8 cellular contexts compared by ENCODE assay signal in the genomic region with DNA sequence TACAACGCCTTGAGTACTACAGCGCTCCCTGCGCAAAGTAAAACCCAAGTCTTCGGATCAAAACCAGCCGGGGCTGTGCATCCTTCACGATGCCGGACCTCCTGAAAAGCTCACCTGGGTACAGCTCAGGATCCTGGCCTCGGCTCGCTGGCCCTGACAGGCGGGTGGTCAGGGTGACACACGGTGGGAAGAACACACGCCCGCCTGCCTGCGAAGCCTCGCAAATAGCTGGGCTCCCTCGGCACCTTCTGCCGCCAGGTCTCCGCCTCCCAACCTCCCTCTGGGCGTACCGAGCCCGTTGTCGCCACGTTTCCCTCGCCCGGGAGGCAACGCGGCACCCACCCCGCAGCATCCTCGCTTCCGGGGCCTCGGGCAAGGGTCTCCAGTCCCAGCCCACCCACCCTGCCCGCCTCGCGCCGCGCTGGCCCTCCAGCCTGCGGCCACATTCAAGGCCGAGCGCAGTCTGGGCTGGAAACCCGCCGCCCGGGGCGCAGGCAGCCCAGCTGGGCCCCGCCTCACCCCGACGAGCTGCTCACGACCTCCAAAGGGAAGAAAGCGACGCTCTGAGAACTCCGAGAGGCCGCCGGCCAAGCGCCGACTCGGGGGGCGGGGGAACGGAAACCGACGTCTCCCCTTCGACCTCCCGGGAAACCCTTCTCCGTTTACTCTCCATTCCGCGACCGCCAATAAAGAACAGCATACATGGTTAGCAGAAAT. TPM values are rescaled to one million over a fixed set of nuclear protein-coding genes. Genes with fewer than 3 reads are reported as not detected.
DNase-seq lines count a peak whose midpoint lies in the region; ATAC-seq and TF ChIP-seq lines count a peak whose summit lies in the region.

No MANE protein-coding gene starts in this region.

- no peaks in the 10 kb centered on the region; the same call in 2 of the 3 replicates for H3K36me3 Mint-ChIP-seq in GM23338 (ENCODE audit: low read depth)

- peaks cover 8% of the 10 kb centered on the region; the same call in 1 of the 2 replicates for H3F3A ChIP-seq in GM23338 (replicated peaks; ENCODE audit: low read depth)

- H3K27ac ChIP-seq in GM23338 (ENCODE audit: low read depth) (peak overlapping the region; percentile 97), WERI-Rb-1 (peak overlapping the region; percentile 74), brain microvascular endothelial cell (peak overlapping the region; percentile 93), skin epidermis (peak overlapping the region; percentile 55 to 96 (median 91))

- peaks cover 19% of the 10 kb centered on the region for H3K4me1 Mint-ChIP-seq in GM23338

- no peaks in the 10 kb centered on the region; the same call in none of the 2 replicates for H3K79me2 ChIP-seq in GM23338 (replicated peaks; ENCODE audit: insufficient read depth)

- H3K9me3 ChIP-seq in WERI-Rb-1 (ENCODE audit: severe bottlenecking) (no peaks in the 10 kb centered on the region), iPS-18c (ENCODE audit: control insufficient read depth, insufficient read depth, low read length) (peaks cover 3% of the 10 kb centered on the region)

- peaks cover 20% of the 10 kb centered on the region for H3K27me3 Mint-ChIP-seq in GM23338 (ENCODE audit: insufficient read depth, low read depth, poor library complexity)

- peak overlapping the region; percentile 97 for H2AFZ ChIP-seq in GM23338

- in situ Hi-C loops in brain microvascular endothelial cell (cut with HindIII; ENCODE audit: low pct_ligation_motif_present, low sequenced_read_pairs): no loop called here

- peak overlapping the region; percentile 96 for H3K27ac Mint-ChIP-seq in GM23338

- H4K20me1 ChIP-seq in GM23338 (replicated peaks; ENCODE audit: insufficient read depth): peaks cover 3% of the 10 kb centered on the region

- peak; percentile 68 for ATAC-seq in GM23338

- peak overlapping the region; percentile 80 for H3K4me2 ChIP-seq in GM23338

- H3K4me3 Mint-ChIP-seq in GM23338: peak overlapping the region; percentile 94

- no peaks in the 10 kb centered on the region for H3K9me3 Mint-ChIP-seq in GM23338

- no peaks in the 10 kb centered on the region for H3K9me2 ChIP-seq in GM23338 (ENCODE audit: insufficient read depth)

- peaks cover 13% of the 10 kb centered on the region for H3K4me1 ChIP-seq in GM23338 (ENCODE audit: insufficient read depth)

- H3K27me3 ChIP-seq in GM23338 (ENCODE audit: insufficient read depth) (peaks cover 32% of the 10 kb centered on the region), WERI-Rb-1 (ENCODE audit: insufficient read depth, low read depth, severe bottlenecking) (no peaks in the 10 kb centered on the region), brain microvascular endothelial cell (replicated peaks) (no peaks in the 10 kb centered on the region)

- TF ChIP-seq CTCF in GM23338 (conservative IDR thresholded peaks at IDR 0.05; ENCODE audit: low read depth in 2 of 2) (no peak), WERI-Rb-1 (IDR thresholded peaks at IDR 0.05; ENCODE audit: low read depth, low read length) (0 out of 2 replicates have a peak, but pooled peaks have one; percentile 2), brain microvascular endothelial cell (IDR thresholded peaks at IDR 0.05; ENCODE audit: low read depth, low read length, missing control alignments) (no peak)

- H3K36me3 ChIP-seq in GM23338 (ENCODE audit: insufficient read depth) (no peaks in the 10 kb centered on the region), WERI-Rb-1 (no peaks in the 10 kb centered on the region), brain microvascular endothelial cell (replicated peaks) (no peaks in the 10 kb centered on the region)

- H3K4me3 ChIP-seq in GM23338 (peak overlapping the region; percentile 75), WERI-Rb-1 (ENCODE audit: low read depth, low read length) (peak overlapping the region; percentile 88), brain microvascular endothelial cell (ENCODE audit: low read depth, low read length) (peak overlapping the region; percentile 82), iPS-18c (ENCODE audit: insufficient read depth, low read depth, low read length) (peak overlapping the region; percentile 78), skin epidermis (peak overlapping the region; percentile 73 to 92 (median 78))

- DNase-seq in Daoy (ENCODE audit: low read depth) (peak; percentile 48), GM23338 (ENCODE audit: low spot score) (peak; percentile 78), M059J (ENCODE audit: low read depth) (peak; percentile 62), WERI-Rb-1 (peak; percentile 65), brain microvascular endothelial cell (peak; percentile 59), NCI-H2196 treated with DMSO at 0.1 percent for 48 hours (lab: John Stamatoyannopoulos, UW; ENCODE audit: unreplicated experiment) (no peak)

TF ChIP-seq in GM23338, 12 proteins besides CTCF, POLR2A, EP300 and RAD21 (continues in another document):
- TF ChIP-seq POLR2AphosphoS5 (IDR thresholded peaks at IDR 0.05; ENCODE audit: low read depth) (no peak), CREB1 (CRISPR knock-in tag; IDR thresholded peaks at IDR 0.05; ENCODE audit: low read depth) (no peak), EZH2 (IDR thresholded peaks at IDR 0.05; ENCODE audit: low read depth, unreplicated experiment) (no peak), ETS1 (IDR thresholded peaks at IDR 0.05) (no peak), JUNB (IDR thresholded peaks at IDR 0.05; ENCODE audit: unreplicated experiment) (no peak), EZH2phosphoT487 (IDR thresholded peaks at IDR 0.05; ENCODE audit: unreplicated experiment) (no peak), NANOG (IDR thresholded peaks at IDR 0.05; ENCODE audit: borderline replicate concordance) (no peak)
- TF ChIP-seq, protein P1, sequence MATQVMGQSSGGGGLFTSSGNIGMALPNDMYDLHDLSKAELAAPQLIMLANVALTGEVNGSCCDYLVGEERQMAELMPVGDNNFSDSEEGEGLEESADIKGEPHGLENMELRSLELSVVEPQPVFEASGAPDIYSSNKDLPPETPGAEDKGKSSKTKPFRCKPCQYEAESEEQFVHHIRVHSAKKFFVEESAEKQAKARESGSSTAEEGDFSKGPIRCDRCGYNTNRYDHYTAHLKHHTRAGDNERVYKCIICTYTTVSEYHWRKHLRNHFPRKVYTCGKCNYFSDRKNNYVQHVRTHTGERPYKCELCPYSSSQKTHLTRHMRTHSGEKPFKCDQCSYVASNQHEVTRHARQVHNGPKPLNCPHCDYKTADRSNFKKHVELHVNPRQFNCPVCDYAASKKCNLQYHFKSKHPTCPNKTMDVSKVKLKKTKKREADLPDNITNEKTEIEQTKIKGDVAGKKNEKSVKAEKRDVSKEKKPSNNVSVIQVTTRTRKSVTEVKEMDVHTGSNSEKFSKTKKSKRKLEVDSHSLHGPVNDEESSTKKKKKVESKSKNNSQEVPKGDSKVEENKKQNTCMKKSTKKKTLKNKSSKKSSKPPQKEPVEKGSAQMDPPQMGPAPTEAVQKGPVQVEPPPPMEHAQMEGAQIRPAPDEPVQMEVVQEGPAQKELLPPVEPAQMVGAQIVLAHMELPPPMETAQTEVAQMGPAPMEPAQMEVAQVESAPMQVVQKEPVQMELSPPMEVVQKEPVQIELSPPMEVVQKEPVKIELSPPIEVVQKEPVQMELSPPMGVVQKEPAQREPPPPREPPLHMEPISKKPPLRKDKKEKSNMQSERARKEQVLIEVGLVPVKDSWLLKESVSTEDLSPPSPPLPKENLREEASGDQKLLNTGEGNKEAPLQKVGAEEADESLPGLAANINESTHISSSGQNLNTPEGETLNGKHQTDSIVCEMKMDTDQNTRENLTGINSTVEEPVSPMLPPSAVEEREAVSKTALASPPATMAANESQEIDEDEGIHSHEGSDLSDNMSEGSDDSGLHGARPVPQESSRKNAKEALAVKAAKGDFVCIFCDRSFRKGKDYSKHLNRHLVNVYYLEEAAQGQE (IDR thresholded peaks at IDR 0.05; ENCODE audit: unreplicated experiment): no peak

RNA-seq across cellular contexts. Expression of gene PPM1K, which starts 0.5 kb away (rescaled TPM):
- total RNA-seq in Daoy (2014; rRNA removed; shearing (Covaris generic)): 3.4 and 12.1 TPM in 2 replicates
- 11.7 and 12.0 TPM in 2 replicates for total RNA-seq in GM23338 (2014; rRNA removed; shearing (Covaris generic))
- polyA plus RNA-seq in GM23338 (2016; fragmentation: Nextera tagmentation; extraction: Ambion mirVana): 9.1 and 11.1 TPM in 2 replicates
- 15.0 and 23.3 TPM in 2 replicates for total RNA-seq in M059J (2014; rRNA removed; shearing (Covaris generic))
